In the genomic region with DNA sequence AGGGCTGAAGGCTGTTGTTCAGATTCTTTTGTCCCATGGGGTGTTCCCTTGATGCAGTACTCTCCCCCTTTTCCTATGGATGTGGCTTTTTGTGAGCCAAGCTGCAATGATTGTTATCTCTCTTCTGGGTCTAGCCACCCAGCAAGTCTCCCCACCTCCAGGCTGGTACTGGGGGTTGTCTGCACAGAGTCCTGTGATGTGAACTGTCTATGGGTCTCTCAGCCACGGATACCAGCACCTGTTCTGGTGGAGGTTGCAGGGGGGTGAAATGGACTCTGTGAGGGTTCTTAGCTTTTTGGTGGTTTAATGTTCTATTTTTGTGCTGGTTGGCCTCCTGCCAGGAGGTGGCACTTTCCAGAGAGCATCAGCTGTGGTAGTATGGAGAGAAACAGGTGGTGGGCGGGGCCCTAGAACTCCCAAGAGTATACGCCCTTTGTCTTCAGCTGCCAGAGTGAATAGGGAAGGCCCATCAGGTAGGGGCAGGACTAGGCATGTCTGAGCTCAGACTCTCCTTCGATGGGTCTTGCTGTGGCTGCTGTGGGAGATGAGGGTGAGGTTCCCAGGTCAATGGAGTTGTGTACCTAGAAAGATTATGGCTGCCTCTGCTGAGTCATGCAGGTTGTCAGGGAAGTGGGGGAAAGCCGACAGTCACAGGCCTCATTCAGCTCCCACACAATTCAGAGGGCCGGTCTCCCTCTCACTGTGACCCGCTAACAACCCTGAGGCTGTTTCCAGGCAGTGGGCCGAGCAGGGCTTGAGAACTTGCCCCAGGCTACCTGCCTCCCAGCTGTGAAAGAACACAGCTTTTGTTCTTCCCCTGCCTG, we compare ENCODE assay signal across 8 cellular contexts.
A peak's percentile ranks its signal among the peaks of the same experiment; 100 is the strongest.
DNase-seq lines count a peak whose midpoint lies in the region; ATAC-seq, FAIRE-seq and TF ChIP-seq lines count a peak whose summit lies in the region.
"Not testable (repeated sequence)": the region's sequence is repeated elsewhere in the genome, so short reads cannot be mapped to it uniquely, and the experiment has no call there.

No MANE protein-coding gene starts in this region.

- DNase-seq in DMS79 treated with DMSO at 0.1 percent for 48 hours (lab: John Stamatoyannopoulos, UW) (peak; percentile 5), NCI-H146 (lab: John Stamatoyannopoulos, UW) (peak; percentile 99), NCI-H446 treated with DMSO at 0.1 percent for 48 hours (lab: John Stamatoyannopoulos, UW) (peak; percentile 1), RWPE1 (ENCODE audit: low spot score) (peak; percentile 42), stomach (peak; percentile 31)
- DNase-seq in Jurkat, Clone E6-1 (ENCODE audit: low read depth, low spot score): peak; percentile 78
- DNase-seq in HepG2 (ENCODE audit: low spot score): not testable (repeated sequence)

- not testable (repeated sequence) for TF ChIP-seq CTCF in RWPE1 (conservative IDR thresholded peaks at IDR 0.05; ENCODE audit: low read depth); brain (conservative IDR thresholded peaks at IDR 0.05); HepG2 (CRISPR knock-in tag; IDR thresholded peaks at IDR 0.05); stomach (IDR thresholded peaks at IDR 0.05)

- BruUV-seq in HepG2 (replicated peaks; lab: Mats Ljungman, UMichigan): not testable (repeated sequence)

- H3K36me3 ChIP-seq in HepG2 (replicated peaks in 1 of 2; ENCODE audit: control insufficient read depth in 1 of 2, insufficient read depth in 2 of 2, low read length in 2 of 2); stomach: not testable (repeated sequence)

- H3K9ac ChIP-seq in HepG2 (ENCODE audit: insufficient read depth, low read depth, low read length): not testable (repeated sequence)

- not testable (repeated sequence) for H3K4me3 Mint-ChIP-seq in brain

- H3K4me3 ChIP-seq in Jurkat, Clone E6-1 (ENCODE audit: low read length): peak overlapping the region; percentile 32
- not testable (repeated sequence) for H3K4me3 ChIP-seq in HepG2 (replicated peaks in 1 of 3; ENCODE audit: insufficient read depth in 1 of 3, low read depth in 2 of 3, low read length in 3 of 3); stomach

- H3K27ac Mint-ChIP-seq in brain: peak overlapping the region in 3 of 5 experiments; percentile 40 to 94 (median 68)

- peaks cover 22% of the 10 kb centered on the region for H3K4me1 Mint-ChIP-seq in brain

- FAIRE-seq in HepG2 (lab: Jason Lieb, UNC): not testable (repeated sequence)

- not testable (repeated sequence) for H3K27me3 Mint-ChIP-seq in brain

- H3K4me1 ChIP-seq in HepG2 (ENCODE audit: insufficient read depth, low read length); stomach: not testable (repeated sequence)

- peaks cover 28% of the 10 kb centered on the region for H3K36me3 Mint-ChIP-seq in brain

- in situ Hi-C loops in HepG2 (cut with HindIII; ENCODE audit: extremely low pct_ligation_motif_present, low pct_unique_long_range_greater_than_20kb): not testable (repeated sequence)

- not testable (repeated sequence) for H3K27me3 ChIP-seq in HepG2 (ENCODE audit: control insufficient read depth in 1 of 2, insufficient read depth in 2 of 2, low read length in 2 of 2); stomach

- not testable (repeated sequence) for ATAC-seq in HepG2

- not testable (repeated sequence) for H3K9me3 ChIP-seq in HepG2 (ENCODE audit: low read length); stomach

- H4K20me1 ChIP-seq in HepG2 (ENCODE audit: insufficient read depth, low read length): not testable (repeated sequence)

- H3K27ac ChIP-seq in RWPE1: peak overlapping the region; percentile 81
- not testable (repeated sequence) for H3K27ac ChIP-seq in HepG2 (ENCODE audit: extremely low read length, insufficient read depth, low read length); stomach

- intact Hi-C loops in HepG2 (cut with micrococcal nuclease; ENCODE audit: unreplicated experiment); stomach (cut with DNase I; ENCODE audit: low total_unique reads): not testable (repeated sequence)

- not testable (repeated sequence) for H2AFZ ChIP-seq in HepG2 (ENCODE audit: low read length)

- TF ChIP-seq POLR2A in HepG2 (IDR thresholded peaks at IDR 0.05; ENCODE audit: insufficient read depth in 1 of 2, low read depth in 2 of 2, low read length in 2 of 2); stomach (IDR thresholded peaks at IDR 0.05): not testable (repeated sequence)

- not testable (repeated sequence) for TF ChIP-seq RAD21 in HepG2 (CRISPR knock-in tag; IDR thresholded peaks at IDR 0.05)

- not testable (repeated sequence) for H3K79me2 ChIP-seq in HepG2 (ENCODE audit: insufficient read depth, low read length)

- 83% methylated on average over 6 of the region's 8 CpGs for WGBS in HepG2 (ENCODE audit: low lambda C conversion rate)
- WGBS in stomach, 5 donors: 62 to 87% (median 77%) methylated on average over 8 of the region's 8 CpGs

- not testable (repeated sequence) for TF ChIP-seq EP300 in HepG2 (IDR thresholded peaks at IDR 0.05; ENCODE audit: low read depth in 2 of 2, low read length in 2 of 2); HepG2 (CRISPR knock-in tag; IDR thresholded peaks at IDR 0.05; ENCODE audit: borderline replicate concordance); stomach (IDR thresholded peaks at IDR 0.05)

- POLR2A ChIA-PET in RWPE1 (lab: Yijun Ruan, JAX; ENCODE audit: low non-redundant PET); HepG2 (lab: Yijun Ruan, JAX): not testable (repeated sequence)

- CTCF ChIA-PET in RWPE1 (lab: Yijun Ruan, JAX): interaction anchor here (0.6 kb wide), 1 partner anchor 315 kb away, joined by 5 read pairs; no protein-coding TSS in a partner anchor
- CTCF ChIA-PET in HepG2 (lab: Yijun Ruan, JAX; ENCODE audit: low intra/inter-chr PET ratio, low total read pairs): not testable (repeated sequence)

- not testable (repeated sequence) for H3K4me2 ChIP-seq in HepG2 (ENCODE audit: low read depth, low read length)

- peaks cover 20 to 54% (median 35%) of the 10 kb centered on the region in 5 experiments for H3K9me3 Mint-ChIP-seq in brain

TF ChIP-seq in HepG2, 621 proteins besides CTCF, POLR2A, EP300 and RAD21:
- TF ChIP-seq FOSL2 (CRISPR knock-in tag; IDR thresholded peaks at IDR 0.05): 0 out of 2 replicates have a peak, but pooled peaks have one; percentile 7
